1 cellular context compared by ENCODE assay signal in genomic region chr15:42575188-42576039, GRCh38.
TF ChIP-seq lines count a peak whose summit lies in the region.

STARD9 (plus strand) TSS chr15:42575606; CDS start chr15:42575716, 110 bp downstream.

TF ChIP-seq in K562, 482 proteins besides CTCF, POLR2A, EP300 and RAD21 (continued from another document and continues in another):
- TF ChIP-seq MXD1 (CRISPR knock-in tag; IDR thresholded peaks at IDR 0.05; ENCODE audit: borderline replicate concordance, poor library complexity, severe bottlenecking) = no peak
- no peak for TF ChIP-seq TAF9B (IDR thresholded peaks at IDR 0.05; ENCODE audit: partially characterized antibody)
- no peak for TF ChIP-seq FOXA1 (IDR thresholded peaks at IDR 0.05; ENCODE audit: borderline replicate concordance)
- TF ChIP-seq ZFP30 (CRISPR knock-in tag; IDR thresholded peaks at IDR 0.05; ENCODE audit: borderline replicate concordance) = no peak
- TF ChIP-seq ETS2 (tag; IDR thresholded peaks at IDR 0.05; ENCODE audit: borderline replicate concordance, poor library complexity, severe bottlenecking) = no peak
- no peak for TF ChIP-seq ZNF253 (CRISPR knock-in tag; conservative IDR thresholded peaks at IDR 0.05)
- no peak for TF ChIP-seq PRDM10 (IDR thresholded peaks at IDR 0.05; ENCODE audit: partially characterized antibody)
- TF ChIP-seq ELF1 (tag; IDR thresholded peaks at IDR 0.05) = no peak
- no peak for TF ChIP-seq SREBF2 (CRISPR knock-in tag; IDR thresholded peaks at IDR 0.05)
- TF ChIP-seq XRCC3 (IDR thresholded peaks at IDR 0.05) = no peak
- TF ChIP-seq SPI1 (IDR thresholded peaks at IDR 0.05; ENCODE audit: borderline replicate concordance, low read depth, low read length) = no peak
- peak; percentile 93 for TF ChIP-seq TBP (optimal IDR thresholded peaks at IDR 0.05; ENCODE audit: low read depth, low read length)
- TF ChIP-seq ZNF696 (CRISPR knock-in tag; conservative IDR thresholded peaks at IDR 0.05) = no peak
- no peak for TF ChIP-seq GTF2E2 (tag; IDR thresholded peaks at IDR 0.05)
- TF ChIP-seq HDAC2 (IDR thresholded peaks at IDR 0.05) = peak; percentile 20; the same call in 1 of the 2 replicates
- TF ChIP-seq E2F4 (CRISPR knock-in tag; IDR thresholded peaks at IDR 0.05; ENCODE audit: low read depth) = peak; percentile 78; the same call in 1 of the 2 replicates
- TF ChIP-seq, protein P1, sequence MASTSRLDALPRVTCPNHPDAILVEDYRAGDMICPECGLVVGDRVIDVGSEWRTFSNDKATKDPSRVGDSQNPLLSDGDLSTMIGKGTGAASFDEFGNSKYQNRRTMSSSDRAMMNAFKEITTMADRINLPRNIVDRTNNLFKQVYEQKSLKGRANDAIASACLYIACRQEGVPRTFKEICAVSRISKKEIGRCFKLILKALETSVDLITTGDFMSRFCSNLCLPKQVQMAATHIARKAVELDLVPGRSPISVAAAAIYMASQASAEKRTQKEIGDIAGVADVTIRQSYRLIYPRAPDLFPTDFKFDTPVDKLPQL (IDR thresholded peaks at IDR 0.05; ENCODE audit: extremely low read depth, insufficient read length) = no peak
- no peak for TF ChIP-seq ESRRB (CRISPR knock-in tag; IDR thresholded peaks at IDR 0.05; ENCODE audit: borderline replicate concordance)
- TF ChIP-seq KLF13 (tag; IDR thresholded peaks at IDR 0.05; ENCODE audit: borderline replicate concordance, low read depth) = peak; percentile 53; the same call in 1 of the 2 replicates
- TF ChIP-seq SIN3B (IDR thresholded peaks at IDR 0.05; ENCODE audit: low read depth) = no peak
- TF ChIP-seq POU5F1 (IDR thresholded peaks at IDR 0.05; ENCODE audit: borderline replicate concordance, low read depth, low read length, partially characterized antibody) = peak; percentile 13
- TF ChIP-seq SMARCC2 (IDR thresholded peaks at IDR 0.05; ENCODE audit: low read depth) = no peak
- TF ChIP-seq NFRKB (IDR thresholded peaks at IDR 0.05; ENCODE audit: low read depth) = no peak
- TF ChIP-seq ZBTB17 (CRISPR knock-in tag; IDR thresholded peaks at IDR 0.05) = no peak
- no peak for TF ChIP-seq ZNF57 (CRISPR knock-in tag; IDR thresholded peaks at IDR 0.05)
- no peak; the same call in 1 of the 2 replicates for TF ChIP-seq ZNF224 (CRISPR knock-in tag; IDR thresholded peaks at IDR 0.05)
- no peak for TF ChIP-seq SNRNP70 (optimal IDR thresholded peaks at IDR 0.05; ENCODE audit: low read depth, low read length)
- TF ChIP-seq ILK (tag; IDR thresholded peaks at IDR 0.05; ENCODE audit: borderline replicate concordance, low read depth) = no peak
- TF ChIP-seq YY1 (IDR thresholded peaks at IDR 0.05; ENCODE audit: borderline replicate concordance in 1 of 3, control insufficient read depth in 1 of 3, extremely low read depth in 1 of 3, insufficient read depth in 3 of 3, insufficient read length in 1 of 3, insufficient replicate concordance in 2 of 3, low read depth in 1 of 3, low read length in 2 of 3) = peak in 1 of 3 experiments; percentile 19
- TF ChIP-seq FOXM1 (IDR thresholded peaks at IDR 0.05; ENCODE audit: low read depth) = no peak
- TF ChIP-seq FOXM1 (CRISPR knock-in tag; IDR thresholded peaks at IDR 0.05; ENCODE audit: low read depth) = peak; percentile 81; the same call in 1 of the 2 replicates
- TF ChIP-seq SMAD1 (IDR thresholded peaks at IDR 0.05; ENCODE audit: low read depth, low read length, partially characterized antibody) = no peak
- no peak for TF ChIP-seq ELK1 (CRISPR knock-in tag; IDR thresholded peaks at IDR 0.05)
- TF ChIP-seq HNRNPH1 (optimal IDR thresholded peaks at IDR 0.05; ENCODE audit: low read depth, low read length) = no peak
- TF ChIP-seq ARHGAP35 (IDR thresholded peaks at IDR 0.05; ENCODE audit: partially characterized antibody) = no peak
- no peak; the same call in 1 of the 2 replicates for TF ChIP-seq CREM (IDR thresholded peaks at IDR 0.05; ENCODE audit: low read depth)
- TF ChIP-seq CREB5 (CRISPR knock-in tag; IDR thresholded peaks at IDR 0.05) = no peak
- no peak for TF ChIP-seq ZNF23 (CRISPR knock-in tag; IDR thresholded peaks at IDR 0.05)
- TF ChIP-seq ZNF408 (CRISPR knock-in tag; IDR thresholded peaks at IDR 0.05; ENCODE audit: low read depth) = no peak
- TF ChIP-seq NFATC3 (IDR thresholded peaks at IDR 0.05) = no peak
- TF ChIP-seq, protein P2, sequence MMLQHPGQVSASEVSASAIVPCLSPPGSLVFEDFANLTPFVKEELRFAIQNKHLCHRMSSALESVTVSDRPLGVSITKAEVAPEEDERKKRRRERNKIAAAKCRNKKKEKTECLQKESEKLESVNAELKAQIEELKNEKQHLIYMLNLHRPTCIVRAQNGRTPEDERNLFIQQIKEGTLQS (IDR thresholded peaks at IDR 0.05) = no peak
- TF ChIP-seq, protein P2 (CRISPR knock-in tag; conservative IDR thresholded peaks at IDR 0.05) = no peak
- no peak for TF ChIP-seq NBN (IDR thresholded peaks at IDR 0.05; ENCODE audit: low read depth)
- no peak for TF ChIP-seq CC2D1A (IDR thresholded peaks at IDR 0.05)
- 0 out of 2 replicates have a peak, but pooled peaks have one; percentile 26 for TF ChIP-seq ZBTB7A (IDR thresholded peaks at IDR 0.05; ENCODE audit: borderline replicate concordance, control insufficient read depth, low read depth, low read length)
- no peak for TF ChIP-seq ZNF354B (CRISPR knock-in tag; IDR thresholded peaks at IDR 0.05)
- TF ChIP-seq, protein P3, sequence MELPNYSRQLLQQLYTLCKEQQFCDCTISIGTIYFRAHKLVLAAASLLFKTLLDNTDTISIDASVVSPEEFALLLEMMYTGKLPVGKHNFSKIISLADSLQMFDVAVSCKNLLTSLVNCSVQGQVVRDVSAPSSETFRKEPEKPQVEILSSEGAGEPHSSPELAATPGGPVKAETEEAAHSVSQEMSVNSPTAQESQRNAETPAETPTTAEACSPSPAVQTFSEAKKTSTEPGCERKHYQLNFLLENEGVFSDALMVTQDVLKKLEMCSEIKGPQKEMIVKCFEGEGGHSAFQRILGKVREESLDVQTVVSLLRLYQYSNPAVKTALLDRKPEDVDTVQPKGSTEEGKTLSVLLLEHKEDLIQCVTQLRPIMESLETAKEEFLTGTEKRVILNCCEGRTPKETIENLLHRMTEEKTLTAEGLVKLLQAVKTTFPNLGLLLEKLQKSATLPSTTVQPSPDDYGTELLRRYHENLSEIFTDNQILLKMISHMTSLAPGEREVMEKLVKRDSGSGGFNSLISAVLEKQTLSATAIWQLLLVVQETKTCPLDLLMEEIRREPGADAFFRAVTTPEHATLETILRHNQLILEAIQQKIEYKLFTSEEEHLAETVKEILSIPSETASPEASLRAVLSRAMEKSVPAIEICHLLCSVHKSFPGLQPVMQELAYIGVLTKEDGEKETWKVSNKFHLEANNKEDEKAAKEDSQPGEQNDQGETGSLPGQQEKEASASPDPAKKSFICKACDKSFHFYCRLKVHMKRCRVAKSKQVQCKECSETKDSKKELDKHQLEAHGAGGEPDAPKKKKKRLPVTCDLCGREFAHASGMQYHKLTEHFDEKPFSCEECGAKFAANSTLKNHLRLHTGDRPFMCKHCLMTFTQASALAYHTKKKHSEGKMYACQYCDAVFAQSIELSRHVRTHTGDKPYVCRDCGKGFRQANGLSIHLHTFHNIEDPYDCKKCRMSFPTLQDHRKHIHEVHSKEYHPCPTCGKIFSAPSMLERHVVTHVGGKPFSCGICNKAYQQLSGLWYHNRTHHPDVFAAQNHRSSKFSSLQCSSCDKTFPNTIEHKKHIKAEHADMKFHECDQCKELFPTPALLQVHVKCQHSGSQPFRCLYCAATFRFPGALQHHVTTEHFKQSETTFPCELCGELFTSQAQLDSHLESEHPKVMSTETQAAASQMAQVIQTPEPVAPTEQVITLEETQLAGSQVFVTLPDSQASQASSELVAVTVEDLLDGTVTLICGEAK (IDR thresholded peaks at IDR 0.05) = no peak
- TF ChIP-seq, protein P3 (CRISPR knock-in tag; IDR thresholded peaks at IDR 0.05) = peak; percentile 58
- TF ChIP-seq DNMT1 (IDR thresholded peaks at IDR 0.05) = no peak
- TF ChIP-seq HMG20A (CRISPR knock-in tag; conservative IDR thresholded peaks at IDR 0.05) = no peak
- TF ChIP-seq TRIM24 (IDR thresholded peaks at IDR 0.05) = no peak; a peak in 2 of 4 replicates
- TF ChIP-seq CBFA2T2 (conservative IDR thresholded peaks at IDR 0.05) = no peak
- peak; percentile 21 for TF ChIP-seq FIP1L1 (IDR thresholded peaks at IDR 0.05; ENCODE audit: low read depth, low read length, poor library complexity, severe bottlenecking)
